Comparison of ENCODE assay signal across 28 cellular contexts in the genomic region with DNA sequence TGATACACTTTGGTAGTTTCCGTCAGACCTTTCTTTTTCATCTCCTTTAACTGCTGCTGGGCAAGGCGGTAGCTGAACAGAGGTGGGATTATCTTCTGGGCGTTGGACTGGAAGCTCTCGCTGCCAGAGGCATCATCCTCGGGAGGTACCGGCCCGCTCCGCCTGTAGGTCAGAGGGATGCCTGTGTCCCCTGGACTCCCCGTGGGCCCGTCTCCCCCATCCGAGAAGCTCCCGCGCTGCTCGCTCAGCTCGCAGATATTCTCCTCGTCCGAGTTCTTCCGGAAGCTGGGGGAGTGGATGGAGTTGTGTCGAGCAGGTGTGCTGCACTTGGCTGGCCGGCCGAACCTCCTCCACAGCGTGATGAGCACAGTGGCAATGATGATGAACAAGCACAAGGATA. TPM values are rescaled to one million over a fixed set of nuclear protein-coding genes. Genes with fewer than 3 reads are reported as not detected.
"Had no signal": no experiment of that assay in that cellular context is flagged by ENCODE, and none has a peak within 500 bp of the region (broad histone marks: within the 10 kb centered on the region; RNA-seq: fewer than 3 reads in every experiment).

No MANE protein-coding gene starts in this region.

- DNase-seq: activated CD4-positive, alpha-beta memory T cell treated with anti-CD3 and anti-CD28 coated beads, Interleukin-2, amount 10 ng/mL, durations not matched to agents 7 days and 5 days; activated CD4-positive, alpha-beta T cell treated with anti-CD3 and anti-CD28 coated beads for 1 hour; activated CD4-positive, alpha-beta T cell treated with anti-CD3 and anti-CD28 coated beads for 4 hours; activated CD4-positive, alpha-beta T cell treated with anti-CD3 and anti-CD28 coated beads, Interleukin-2, amount 10 ng/mL, durations not matched to agents 7 days and 5 days; activated CD4-positive, alpha-beta T cell treated with anti-CD3 and anti-CD28 coated beads, Interleukin-2, amount 50 U/mL, for 4 hours; activated CD8-positive, alpha-beta memory T cell treated with anti-CD3 and anti-CD28 coated beads, Interleukin-2, amount 50 U/mL, for 48 hours; activated gamma-delta T cell; activated naive CD4-positive, alpha-beta T cell; activated naive CD4-positive, alpha-beta T cell treated with anti-CD3 and anti-CD28 coated beads, Interleukin-2, amount 10 ng/mL, durations not matched to agents 7 days and 5 days; activated naive CD8-positive, alpha-beta T cell treated with anti-CD3 and anti-CD28 coated beads, Interleukin-2, amount 10 ng/mL, durations not matched to agents 7 days and 5 days; activated T-cell treated with anti-CD3 and anti-CD28 coated beads for 4 hours; activated T-cell treated with anti-CD3 and anti-CD28 coated beads, Interleukin-2, amount 50 U/mL, for 24 hours; activated T-cell treated with anti-CD3 and anti-CD28 coated beads, Interleukin-2, amount 50 U/mL, for 72 hours; central memory CD4-positive, alpha-beta T cell; cerebellar nuclear complex; colonic mucosa; effector CD8-positive, alpha-beta T cell; foreskin keratinocyte; gastrocnemius medialis; glutamatergic neuron; heart left ventricle; T-helper 2 cell had no signal

- H3K4me3 Mint-ChIP-seq: activated CD4-positive, alpha-beta memory T cell treated with anti-CD3 and anti-CD28 coated beads, Interleukin-2, amount 10 ng/mL, durations not matched to agents 7 days and 5 days; activated CD4-positive, alpha-beta T cell treated with anti-CD3 and anti-CD28 coated beads, Interleukin-2, amount 10 ng/mL, durations not matched to agents 7 days and 5 days; activated naive CD4-positive, alpha-beta T cell treated with anti-CD3 and anti-CD28 coated beads, Interleukin-2, amount 10 ng/mL, durations not matched to agents 7 days and 5 days; activated naive CD8-positive, alpha-beta T cell treated with anti-CD3 and anti-CD28 coated beads, Interleukin-2, amount 10 ng/mL, durations not matched to agents 7 days and 5 days; activated T-cell treated with anti-CD3 and anti-CD28 coated beads, Interleukin-2, amount 50 U/mL, for 24 hours; activated T-cell treated with anti-CD3 and anti-CD28 coated beads, Interleukin-2, amount 50 U/mL, for 72 hours; brain had no signal

- H3K4me1 Mint-ChIP-seq: activated CD4-positive, alpha-beta memory T cell treated with anti-CD3 and anti-CD28 coated beads, Interleukin-2, amount 10 ng/mL, durations not matched to agents 7 days and 5 days; activated CD4-positive, alpha-beta T cell treated with anti-CD3 and anti-CD28 coated beads, Interleukin-2, amount 10 ng/mL, durations not matched to agents 7 days and 5 days; activated naive CD4-positive, alpha-beta T cell treated with anti-CD3 and anti-CD28 coated beads, Interleukin-2, amount 10 ng/mL, durations not matched to agents 7 days and 5 days; activated naive CD8-positive, alpha-beta T cell treated with anti-CD3 and anti-CD28 coated beads, Interleukin-2, amount 10 ng/mL, durations not matched to agents 7 days and 5 days; brain had no signal

- ATAC-seq: activated naive CD4-positive, alpha-beta T cell treated with anti-CD3 and anti-CD28 coated beads, Interleukin-2, amount 50 U/mL, for 72 hours; activated T-cell treated with anti-CD3 and anti-CD28 coated beads, Interleukin-2, amount 50 U/mL, for 72 hours; esophagus mucosa; foreskin keratinocyte; gastrocnemius medialis; heart left ventricle had no signal

- H3K27me3 Mint-ChIP-seq: activated CD4-positive, alpha-beta T cell treated with anti-CD3 and anti-CD28 coated beads, Interleukin-2, amount 10 ng/mL, durations not matched to agents 7 days and 5 days; activated naive CD4-positive, alpha-beta T cell treated with anti-CD3 and anti-CD28 coated beads, Interleukin-2, amount 10 ng/mL, durations not matched to agents 7 days and 5 days; activated naive CD8-positive, alpha-beta T cell treated with anti-CD3 and anti-CD28 coated beads, Interleukin-2, amount 10 ng/mL, durations not matched to agents 7 days and 5 days; activated T-cell treated with anti-CD3 and anti-CD28 coated beads, Interleukin-2, amount 50 U/mL, for 24 hours; brain had no signal

- H3K4me3 ChIP-seq: ascending aorta, breast epithelium, cardiac muscle cell, colonic mucosa, gastrocnemius medialis, heart left ventricle had no signal

- H3K27me3 ChIP-seq: ascending aorta, breast epithelium, colonic mucosa, foreskin keratinocyte, gastrocnemius medialis, heart left ventricle had no signal

- H3K9me3 ChIP-seq: ascending aorta, breast epithelium, colonic mucosa, gastrocnemius medialis, heart left ventricle had no signal

- H3K27ac ChIP-seq: ascending aorta, cardiac muscle cell, colonic mucosa, foreskin keratinocyte, gastrocnemius medialis, heart left ventricle had no signal

- H3K27ac Mint-ChIP-seq: activated CD4-positive, alpha-beta memory T cell treated with anti-CD3 and anti-CD28 coated beads, Interleukin-2, amount 10 ng/mL, durations not matched to agents 7 days and 5 days; activated CD4-positive, alpha-beta T cell treated with anti-CD3 and anti-CD28 coated beads, Interleukin-2, amount 10 ng/mL, durations not matched to agents 7 days and 5 days; activated naive CD4-positive, alpha-beta T cell treated with anti-CD3 and anti-CD28 coated beads, Interleukin-2, amount 10 ng/mL, durations not matched to agents 7 days and 5 days; activated naive CD4-positive, alpha-beta T cell treated with anti-CD3 and anti-CD28 coated beads, Interleukin-2, amount 50 U/mL, for 72 hours; activated naive CD8-positive, alpha-beta T cell treated with anti-CD3 and anti-CD28 coated beads, Interleukin-2, amount 10 ng/mL, durations not matched to agents 7 days and 5 days; activated T-cell treated with anti-CD3 and anti-CD28 coated beads, Interleukin-2, amount 50 U/mL, for 24 hours; activated T-cell treated with anti-CD3 and anti-CD28 coated beads, Interleukin-2, amount 50 U/mL, for 72 hours; brain had no signal

- H3K36me3 Mint-ChIP-seq: activated naive CD4-positive, alpha-beta T cell treated with anti-CD3 and anti-CD28 coated beads, Interleukin-2, amount 10 ng/mL, durations not matched to agents 7 days and 5 days; activated naive CD4-positive, alpha-beta T cell treated with anti-CD3 and anti-CD28 coated beads, Interleukin-2, amount 50 U/mL, for 72 hours; activated naive CD8-positive, alpha-beta T cell treated with anti-CD3 and anti-CD28 coated beads, Interleukin-2, amount 10 ng/mL, durations not matched to agents 7 days and 5 days had no signal

- H3K9me3 Mint-ChIP-seq: activated CD4-positive, alpha-beta memory T cell treated with anti-CD3 and anti-CD28 coated beads, Interleukin-2, amount 10 ng/mL, durations not matched to agents 7 days and 5 days; activated CD4-positive, alpha-beta T cell treated with anti-CD3 and anti-CD28 coated beads, Interleukin-2, amount 10 ng/mL, durations not matched to agents 7 days and 5 days; activated naive CD4-positive, alpha-beta T cell treated with anti-CD3 and anti-CD28 coated beads, Interleukin-2, amount 10 ng/mL, durations not matched to agents 7 days and 5 days; activated naive CD4-positive, alpha-beta T cell treated with anti-CD3 and anti-CD28 coated beads, Interleukin-2, amount 50 U/mL, for 72 hours; activated naive CD8-positive, alpha-beta T cell treated with anti-CD3 and anti-CD28 coated beads, Interleukin-2, amount 10 ng/mL, durations not matched to agents 7 days and 5 days; activated T-cell treated with anti-CD3 and anti-CD28 coated beads, Interleukin-2, amount 50 U/mL, for 24 hours; activated T-cell treated with anti-CD3 and anti-CD28 coated beads, Interleukin-2, amount 50 U/mL, for 72 hours had no signal

- H3K4me1 ChIP-seq: ascending aorta, breast epithelium, colonic mucosa, gastrocnemius medialis had no signal

- H3K36me3 ChIP-seq: breast epithelium, cardiac muscle cell, colonic mucosa, gastrocnemius medialis had no signal

RNA-seq across cellular contexts. Expression of gene THSD1, which starts 27.7 kb away (rescaled TPM):
- polyA plus RNA-seq: cardiac muscle cell had no signal
